Comparison of ENCODE assay signal across 8 cellular contexts in the genomic region with DNA sequence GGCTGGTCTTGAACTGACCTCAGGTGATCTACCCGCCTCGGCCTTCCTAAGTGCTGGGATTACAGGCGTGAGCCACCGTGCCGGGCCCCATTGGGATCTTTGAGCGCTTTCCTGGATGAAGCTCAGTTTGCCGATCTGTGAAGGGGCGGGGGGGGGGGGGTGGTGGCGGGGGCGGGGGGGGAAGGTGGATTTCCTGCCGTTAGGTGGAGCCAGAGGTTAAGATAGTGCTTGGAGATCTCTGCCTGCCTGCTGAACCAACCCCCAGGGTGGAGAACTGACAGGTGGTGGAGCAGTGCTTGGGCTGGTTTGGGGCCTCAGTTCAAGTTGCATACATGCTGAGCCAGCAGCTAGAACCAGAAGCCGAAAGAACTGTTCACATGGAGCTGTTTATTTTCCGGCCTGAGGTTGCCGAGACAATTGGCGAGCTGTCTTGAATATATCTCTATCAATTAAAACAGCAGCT. TPM values are rescaled to one million over a fixed set of nuclear protein-coding genes. Genes with fewer than 3 reads are reported as not detected.
A peak's percentile ranks its signal among the peaks of the same experiment; 100 is the strongest.
DNase-seq lines count a peak whose midpoint lies in the region; ATAC-seq and TF ChIP-seq lines count a peak whose summit lies in the region.

No MANE protein-coding gene starts in this region.

- H3K9me3 ChIP-seq in HAP-1 (no peaks in the 10 kb centered on the region), lung (ENCODE audit: control insufficient read depth in 2 of 2, insufficient read depth in 1 of 2, low read length in 1 of 2) (no peaks in the 10 kb centered on the region)

- H3K27ac Mint-ChIP-seq in activated CD4-positive, alpha-beta memory T cell treated with anti-CD3 and anti-CD28 coated beads for 36 hours: peak overlapping the region; percentile 58

- ATAC-seq in lung (ENCODE audit: insufficient read depth, low FRiP score) (peak; percentile 48), HG02642 (IDR thresholded peaks at IDR 0.05; ENCODE audit: poor library complexity, unreplicated experiment) (no peak)

- H3K27me3 Mint-ChIP-seq in activated CD4-positive, alpha-beta memory T cell treated with anti-CD3 and anti-CD28 coated beads for 36 hours: peaks cover 8% of the 10 kb centered on the region

- H3K9me3 Mint-ChIP-seq in activated CD4-positive, alpha-beta memory T cell treated with anti-CD3 and anti-CD28 coated beads for 36 hours: no peaks in the 10 kb centered on the region

- in situ Hi-C loops in HAP-1 (cut with MboI; ENCODE audit: low sequenced_read_pairs): no loop called here

- H3K36me3 Mint-ChIP-seq in activated CD4-positive, alpha-beta memory T cell treated with anti-CD3 and anti-CD28 coated beads for 36 hours: no peaks in the 10 kb centered on the region

- POLR2A ChIA-PET in activated CD4-positive, alpha-beta memory T cell treated with anti-CD3 and anti-CD28 coated beads for 36 hours (lab: Charles Lee): interaction anchor here (0.6 to 2.7 kb wide), 11 partner anchors 9 to 108 kb away, joined by 3 to 11 read pairs (median 5); partner anchors contain the start of genes DSTYK and RBBP5

- DNase-seq in AG20443 (ENCODE audit: low spot score) (peak; percentile 73), HAP-1 (ENCODE audit: low spot score in 2 of 2) (peak; percentile 78), NCI-H524 (lab: John Stamatoyannopoulos, UW) (peak; percentile 66 to 89), dorsolateral prefrontal cortex (peak in 9 of 10 donors; percentile 70 to 86 (median 80)), lung (ENCODE audit: low spot score) (peak; percentile 56)
- peak; percentile 83 for DNase-seq in activated CD4-positive, alpha-beta memory T cell treated with anti-CD3 and anti-CD28 coated beads for 36 hours
- DNase-seq in stimulated activated CD8-positive, alpha-beta memory T cell treated with anti-CD3 and anti-CD28 coated beads, Interleukin-12 subunit alpha, Interleukin-12 subunit beta, amount 100 ng/mL, for 1 hour (ENCODE audit: low read depth): peak; percentile 40

- peaks cover 33% of the 10 kb centered on the region for H3K4me1 ChIP-seq in HAP-1
- H3K4me1 ChIP-seq in lung (ENCODE audit: control insufficient read depth in 2 of 2, insufficient read depth in 2 of 2, low read length in 2 of 2): peaks cover 0 to 2% of the 10 kb centered on the region in 2 donors

- CTCF ChIA-PET in activated CD4-positive, alpha-beta memory T cell treated with anti-CD3 and anti-CD28 coated beads for 36 hours (lab: Charles Lee): interaction anchor here (0.6 to 9.8 kb wide), 26 partner anchors 10 to 253 kb away, joined by 3 to 338 read pairs (median 6); partner anchors contain the start of genes DSTYK and NUAK2

- 7 to 11% methylated on average over 13 to 14 of the region's 15 CpGs for WGBS in lung, 2 donors

- H3K27me3 ChIP-seq in HAP-1 (ENCODE audit: low read depth) (no peaks in the 10 kb centered on the region), dorsolateral prefrontal cortex (no peaks in the 10 kb centered on the region), lung (ENCODE audit: control insufficient read depth, insufficient read depth) (no peaks in the 10 kb centered on the region)

- TF ChIP-seq CTCF in dorsolateral prefrontal cortex (IDR thresholded peaks at IDR 0.05 in 54 of 56, conservative IDR thresholded peaks at IDR 0.05 in 2 of 56; ENCODE audit: low read depth in 1 of 56, partially characterized antibody in 56 of 56) (peak in 46 of 56 donors; percentile 17 to 66 (median 40)), lung (IDR thresholded peaks at IDR 0.05; ENCODE audit: control extremely low read depth, extremely low read depth) (no peak)

- intact Hi-C loops in activated CD4-positive, alpha-beta memory T cell treated with anti-CD3 and anti-CD28 coated beads for 36 hours (cut with micrococcal nuclease): loop anchor here (1.0 to 2.0 kb wide), 4 partner anchors 18 to 89 kb away; partner anchors contain the start of gene DSTYK
- intact Hi-C loops in dorsolateral prefrontal cortex (cut with DNase I): no loop called here

- H3K27ac ChIP-seq in dorsolateral prefrontal cortex (peak overlapping the region; percentile 58 to 100 (median 92)), lung (ENCODE audit: low read depth in 1 of 2, low read length in 1 of 2) (no peak overlapping the region)

- H3K36me3 ChIP-seq in HAP-1 (replicated peaks) (no peaks in the 10 kb centered on the region), lung (ENCODE audit: control insufficient read depth in 2 of 2, insufficient read depth in 2 of 2, low read length in 2 of 2) (no peaks in the 10 kb centered on the region)

- H3K4me3 Mint-ChIP-seq in activated CD4-positive, alpha-beta memory T cell treated with anti-CD3 and anti-CD28 coated beads for 36 hours: peak overlapping the region; percentile 84

- H3K4me1 Mint-ChIP-seq in activated CD4-positive, alpha-beta memory T cell treated with anti-CD3 and anti-CD28 coated beads for 36 hours (ENCODE audit: low read depth): peaks cover 42% of the 10 kb centered on the region

- peak overlapping the region; percentile 39 for H3K4me3 ChIP-seq in HAP-1
- peak overlapping the region; percentile 58 to 90 (median 78) for H3K4me3 ChIP-seq in dorsolateral prefrontal cortex
- H3K4me3 ChIP-seq in lung: no peak overlapping the region

RNA-seq across cellular contexts. Expression of gene TMCC2, which starts 1.7 kb away (rescaled TPM):
- total RNA-seq in activated CD4-positive, alpha-beta memory T cell treated with anti-CD3 and anti-CD28 coated beads for 36 hours: 10 to 100 TPM in 1 of 2 experiments, 1 to 10 TPM in 1; 9.8 to 10.1 TPM
- total RNA-seq in dorsolateral prefrontal cortex: 100 to 1,000 TPM in 42 of 120 experiments, 10 to 100 TPM in 78; 52.9 to 143 (median 93.9) TPM
- total RNA-seq in lung: 10 to 100 TPM in 1 of 2 donors, 1 to 10 TPM in 1; 2.9 to 27.0 TPM
- 1 to 10 TPM; 1.9 to 2.0 TPM for polyA plus RNA-seq in lung

RNA-seq across cellular contexts. Expression of gene DSTYK, which starts 17.9 kb away (rescaled TPM):
- 1 to 10 TPM; 9.0 to 9.8 TPM for total RNA-seq in activated CD4-positive, alpha-beta memory T cell treated with anti-CD3 and anti-CD28 coated beads for 36 hours
- 10 to 100 TPM; 28.0 to 49.3 (median 39.9) TPM for total RNA-seq in dorsolateral prefrontal cortex
- total RNA-seq in lung: 10 to 100 TPM; 10.1 to 19.3 TPM
- polyA plus RNA-seq in lung: 1 to 10 TPM; 3.5 to 4.2 TPM

Comparison
In these comparisons a context has a peak if more than half of its experiments do, and no peak if none do; other contexts are left out.
1. H3K27ac ChIP-seq: peak in dorsolateral prefrontal cortex (59 of 59); none in lung (0 of 2).
2. Peak in every context shown above with its lines, with median percentiles within 50 percentile points of each other: DNase-seq.